11 cellular contexts compared by ENCODE assay signal in genomic region chr6:95679981-95680380, GRCh38.
"Had no signal": no experiment of that assay in that cellular context is flagged by ENCODE, and none has a peak within 500 bp of the region (broad histone marks: within the 10 kb centered on the region; RNA-seq: fewer than 3 reads in every experiment).

No MANE protein-coding gene starts in this region.

- H3K9me3 Mint-ChIP-seq: memory B cell, mesothelial cell of epicardium, naive B cell had no signal

- ATAC-seq: left cardiac atrium, left colon, left lobe of liver, left lung, left ventricle myocardium superior, lower lobe of right lung, mucosa of descending colon had no signal

- H3K27ac Mint-ChIP-seq: immature natural killer cell, memory B cell, mesothelial cell of epicardium had no signal

- H3K4me3 Mint-ChIP-seq: immature natural killer cell, memory B cell, mesothelial cell of epicardium, naive B cell had no signal

- H3K4me1 Mint-ChIP-seq: immature natural killer cell, memory B cell, mesothelial cell of epicardium, naive B cell had no signal

- H3K36me3 Mint-ChIP-seq: immature natural killer cell, memory B cell, mesothelial cell of epicardium, naive B cell had no signal
